ENCODE assay signal across 7 cellular contexts in genomic region chr3:56303508-56303907, GRCh38.
DNase-seq lines count a peak whose midpoint lies in the region; ATAC-seq and TF ChIP-seq lines count a peak whose summit lies in the region.

No MANE protein-coding gene starts in this region.

- H3K27me3 ChIP-seq in adipocyte (replicated peaks; ENCODE audit: control insufficient read depth, insufficient read depth, low read length) (no peaks in the 10 kb centered on the region), kidney epithelial cell (ENCODE audit: control insufficient read depth, insufficient read depth, low read length) (no peaks in the 10 kb centered on the region)

- peak; percentile 90 for ATAC-seq in GM21786 (IDR thresholded peaks at IDR 0.05; ENCODE audit: unreplicated experiment)

- H3K36me3 ChIP-seq in adipocyte (ENCODE audit: control insufficient read depth, insufficient read depth, low read length, severe bottlenecking) (no peaks in the 10 kb centered on the region), kidney epithelial cell (ENCODE audit: control insufficient read depth, insufficient read depth, low read length) (no peaks in the 10 kb centered on the region)

- intact Hi-C loops in posterior vena cava (cut with DNase I), result no loop called here

- no peak overlapping the region for H3K9ac ChIP-seq in adipocyte (ENCODE audit: low read length)

- H3K9me3 ChIP-seq in adipocyte (ENCODE audit: control insufficient read depth, low read length), result no peaks in the 10 kb centered on the region

- DNase-seq in adipocyte (ENCODE audit: low read depth) (peak; percentile 74), kidney epithelial cell (ENCODE audit: low read depth) (peak; percentile 53), NCI-H1436 (lab: John Stamatoyannopoulos, UW) (no peak), posterior vena cava (ENCODE audit: low spot score) (no peak)

- peaks cover 7% of the 10 kb centered on the region for H3K4me1 ChIP-seq in adipocyte (ENCODE audit: control insufficient read depth, insufficient read depth, low read length)

- H3K4me3 ChIP-seq in GM12875 (ENCODE audit: low read depth, low read length) (no peak overlapping the region), adipocyte (ENCODE audit: low read length) (no peak overlapping the region), kidney epithelial cell (ENCODE audit: low read depth, low read length) (no peak overlapping the region)

- peak; percentile 71 for TF ChIP-seq CTCF in GM12875 (IDR thresholded peaks at IDR 0.05; ENCODE audit: borderline replicate concordance, insufficient read depth, low read depth, low read length)
- TF ChIP-seq CTCF in LNCAP (IDR thresholded peaks at IDR 0.05), result peak; percentile 39; the same call in 1 of the 2 replicates
- peak; percentile 69 for TF ChIP-seq CTCF in kidney epithelial cell (IDR thresholded peaks at IDR 0.05; ENCODE audit: insufficient read depth, low read length, poor library complexity, severe bottlenecking)

Comparison
In these comparisons a context has a peak if more than half of its experiments do, and no peak if none do; other contexts are left out.
1. DNase-seq: peak in adipocyte (single experiment) and kidney epithelial cell (single experiment); none in NCI-H1436 (single experiment) and posterior vena cava (single experiment).
2. Peak in every context shown above with its lines, with median percentiles within 50 percentile points of each other: CTCF ChIP-seq.